Comparison of ENCODE assay signal across 17 cellular contexts in genomic region chr9:98357921-98358535, GRCh38.
DNase-seq lines count a peak whose midpoint lies in the region; ATAC-seq and TF ChIP-seq lines count a peak whose summit lies in the region.
"Had no signal": no experiment of that assay in that cellular context is flagged by ENCODE, and none has a peak within 500 bp of the region (broad histone marks: within the 10 kb centered on the region; RNA-seq: fewer than 3 reads in every experiment).

No MANE protein-coding gene starts in this region.

- H3K79me2 ChIP-seq in trophoblast cell (ENCODE audit: control insufficient read depth, insufficient read depth, low read length, poor library complexity), result peaks cover 2% of the 10 kb centered on the region

- no peak overlapping the region for H3K18ac ChIP-seq in trophoblast cell (ENCODE audit: low read length)

- H4K8ac ChIP-seq in trophoblast cell (ENCODE audit: low read depth, low read length), result no peak overlapping the region

- in situ Hi-C loops in ACHN (cut with HindIII; ENCODE audit: low pct_ligation_motif_present, low pct_unique_long_range_greater_than_20kb, low sequenced_read_pairs), result no loop called here

- no peak overlapping the region for H2BK12ac ChIP-seq in trophoblast cell (ENCODE audit: low read length)

- H2AK5ac ChIP-seq in trophoblast cell (ENCODE audit: low read length), result no peak overlapping the region

- no peaks in the 10 kb centered on the region for H3K27me3 ChIP-seq in trophoblast cell (ENCODE audit: insufficient read depth, low read length)

- H3K4me3 ChIP-seq in choroid plexus epithelial cell (ENCODE audit: low read depth, low read length), result no peak overlapping the region
- H3K4me3 ChIP-seq in trophoblast cell (ENCODE audit: low read depth, low read length), result no peak overlapping the region
- H3K4me3 ChIP-seq: heart right ventricle, lung had no signal

- no peaks in the 10 kb centered on the region for H3K4me1 ChIP-seq in trophoblast cell (ENCODE audit: control insufficient read depth in 1 of 2, insufficient read depth in 2 of 2, low read length in 2 of 2)
- H3K4me1 ChIP-seq: heart right ventricle had no signal

- no peaks in the 10 kb centered on the region for H3K79me1 ChIP-seq in trophoblast cell (ENCODE audit: low read length)

- DNase-seq in ACHN (peak; percentile 25), HCEC 1CT (peak; percentile 72), choroid plexus epithelial cell (ENCODE audit: low read depth) (peak; percentile 43), kidney glomerular epithelial cell (lab: John Stamatoyannopoulos, UW) (peak; percentile 41), LoVo (ENCODE audit: low spot score) (no peak), trophoblast cell (no peak)
- DNase-seq: activated CD8-positive, alpha-beta memory T cell treated with anti-CD3 and anti-CD28 coated beads for 24 hours; activated gamma-delta T cell treated with Interleukin-2 at 50 U/mL for 16 hours; AML-193; DMS 273 treated with DMSO at 0.1 percent for 48 hours; effector CD8-positive, alpha-beta T cell; H7; heart right ventricle; stimulated activated naive CD8-positive, alpha-beta T cell treated with anti-CD3 and anti-CD28 coated beads, Interleukin-15, Interleukin-2, amounts not matched to agents 100 U/mL and 50 U/mL, for 24 hours had no signal

- H3K23ac ChIP-seq in trophoblast cell (ENCODE audit: low read length), result no peak overlapping the region

- no peak overlapping the region for H3K14ac ChIP-seq in trophoblast cell (ENCODE audit: low read length)

- ATAC-seq in HG03571 (IDR thresholded peaks at IDR 0.05; ENCODE audit: unreplicated experiment), result no peak
- no peak for ATAC-seq in HG03097 (IDR thresholded peaks at IDR 0.05; ENCODE audit: low FRiP score, unreplicated experiment)
- ATAC-seq: heart right ventricle; stimulated activated naive CD8-positive, alpha-beta T cell treated with anti-CD3 and anti-CD28 coated beads, Interleukin-15, Interleukin-2, amounts not matched to agents 100 U/mL and 50 U/mL, for 24 hours had no signal

- no peak overlapping the region for H2BK120ac ChIP-seq in trophoblast cell (ENCODE audit: insufficient read depth, low read length, poor library complexity)

- TF ChIP-seq CTCF in choroid plexus epithelial cell (conservative IDR thresholded peaks at IDR 0.05; ENCODE audit: low read depth, low read length), result no peak

- H3K9ac ChIP-seq in trophoblast cell (ENCODE audit: low read length), result no peak overlapping the region

- H4K12ac ChIP-seq in trophoblast cell (ENCODE audit: low read depth, low read length), result no peak overlapping the region

- H2BK5ac ChIP-seq in trophoblast cell (ENCODE audit: low read depth, low read length, poor library complexity), result no peak overlapping the region

- no peak overlapping the region for H2AFZ ChIP-seq in trophoblast cell (ENCODE audit: insufficient read depth, low read length, poor library complexity)

- no peak overlapping the region for H3K4ac ChIP-seq in trophoblast cell (ENCODE audit: low read depth, low read length)

- H4K91ac ChIP-seq in trophoblast cell (ENCODE audit: low read depth, low read length), result no peak overlapping the region

- no peaks in the 10 kb centered on the region for H3K9me3 ChIP-seq in trophoblast cell (ENCODE audit: insufficient read depth, low read depth, low read length)
- H3K9me3 ChIP-seq: heart right ventricle had no signal

- no peaks in the 10 kb centered on the region for H3K36me3 ChIP-seq in trophoblast cell (ENCODE audit: control insufficient read depth in 1 of 2, insufficient read depth in 2 of 2, low read length in 2 of 2)
- H3K36me3 ChIP-seq: heart right ventricle had no signal

- no CpG with 5 or more reads among the region's 6 CpGs for WGBS in trophoblast cell (ENCODE audit: extremely low coverage, insufficient coverage, insufficient read length)

- H3K27ac ChIP-seq in trophoblast cell (ENCODE audit: low read depth, low read length), result no peak overlapping the region
- H3K27ac ChIP-seq: heart right ventricle had no signal

- no peak overlapping the region for H3K4me2 ChIP-seq in trophoblast cell (ENCODE audit: low read length)

Comparison
In these comparisons a context has a peak if more than half of its experiments do, and no peak if none do; other contexts are left out.
1. DNase-seq: peak in ACHN (single experiment), HCEC 1CT (single experiment), choroid plexus epithelial cell (single experiment) and kidney glomerular epithelial cell (single experiment); none in LoVo (single experiment) and trophoblast cell (0 of 2).